Comparison of ENCODE assay signal across 1 cellular context in genomic region chr9:84374516-84374915, GRCh38.
TF ChIP-seq lines count a peak whose summit lies in the region.

No MANE protein-coding gene starts in this region.

TF ChIP-seq in GM23338, 12 proteins besides CTCF, POLR2A, EP300 and RAD21 (continued from another document):
- TF ChIP-seq ETS1 (IDR thresholded peaks at IDR 0.05) (no peak), STAT1 (IDR thresholded peaks at IDR 0.05; ENCODE audit: unreplicated experiment) (no peak), ZNF331 (CRISPR knock-in tag; IDR thresholded peaks at IDR 0.05; ENCODE audit: low read depth) (no peak), EZH2 (IDR thresholded peaks at IDR 0.05; ENCODE audit: low read depth, unreplicated experiment) (no peak), JUNB (IDR thresholded peaks at IDR 0.05; ENCODE audit: unreplicated experiment) (no peak), POLR2AphosphoS5 (IDR thresholded peaks at IDR 0.05; ENCODE audit: low read depth) (no peak), CREB1 (CRISPR knock-in tag; IDR thresholded peaks at IDR 0.05; ENCODE audit: low read depth) (no peak), ZNF114 (CRISPR knock-in tag; IDR thresholded peaks at IDR 0.05) (no peak), NANOG (IDR thresholded peaks at IDR 0.05; ENCODE audit: borderline replicate concordance) (no peak)
